8 cellular contexts compared by ENCODE assay signal in genomic region chr10:3887885-3888476, GRCh38.
DNase-seq lines count a peak whose midpoint lies in the region; ATAC-seq and TF ChIP-seq lines count a peak whose summit lies in the region.

No MANE protein-coding gene starts in this region.

- H4K20me1 ChIP-seq in OCI-LY3 (ENCODE audit: insufficient read depth, low read length) = no peaks in the 10 kb centered on the region

- no peak for TF ChIP-seq CTCF in OCI-LY3 (IDR thresholded peaks at IDR 0.05; ENCODE audit: low read depth, low read length)

- H3K9ac ChIP-seq in OCI-LY3 (ENCODE audit: low read length) (peak overlapping the region; percentile 45; the same call in 1 of the 2 replicates), adipocyte (ENCODE audit: low read length) (peak overlapping the region; percentile 78)

- no peaks in the 10 kb centered on the region for H3K79me2 ChIP-seq in OCI-LY3 (ENCODE audit: low read length)

- H3K4me1 ChIP-seq in OCI-LY3 (ENCODE audit: low read length) (peaks cover 24% of the 10 kb centered on the region), adipocyte (ENCODE audit: control insufficient read depth, insufficient read depth, low read length) (peaks cover 27% of the 10 kb centered on the region)

- H3K4me2 ChIP-seq in OCI-LY3 (ENCODE audit: low read length) = peak overlapping the region; percentile 66

- no peaks in the 10 kb centered on the region for H3K9me3 ChIP-seq in OCI-LY3 (ENCODE audit: insufficient read depth, low read length)
- no peaks in the 10 kb centered on the region for H3K9me3 ChIP-seq in adipocyte (ENCODE audit: control insufficient read depth, low read length)

- 0 out of 2 replicates have a peak overlapping the region, but pooled peaks have one; percentile 26 for H3K27ac ChIP-seq in OCI-LY3 (ENCODE audit: low read length)

- H3K36me3 ChIP-seq in OCI-LY3 (replicated peaks; ENCODE audit: low read depth, low read length) = no peaks in the 10 kb centered on the region
- no peaks in the 10 kb centered on the region for H3K36me3 ChIP-seq in adipocyte (ENCODE audit: control insufficient read depth, insufficient read depth, low read length, severe bottlenecking)

- peak; percentile 67 for ATAC-seq in GM21825 (IDR thresholded peaks at IDR 0.05; ENCODE audit: unreplicated experiment)

- H2AFZ ChIP-seq in OCI-LY3 (ENCODE audit: low read depth, low read length) = peak overlapping the region; percentile 35

- H3K4me3 ChIP-seq in OCI-LY3 (ENCODE audit: low read length) (peak overlapping the region; percentile 38), adipocyte (ENCODE audit: low read length) (peak overlapping the region; percentile 64)

- DNase-seq in Daoy (ENCODE audit: low read depth) (peak; percentile 89), adipocyte (ENCODE audit: low read depth) (peak; percentile 90), kidney glomerular epithelial cell (lab: John Stamatoyannopoulos, UW) (peak; percentile 97), NCI-H526 treated with DMSO at 0.1 percent for 48 hours (lab: John Stamatoyannopoulos, UW) (no peak), NCI-H510A treated with DMSO at 0.1 percent for 48 hours (lab: John Stamatoyannopoulos, UW) (no peak)
- DNase-seq in stimulated activated CD4-positive, alpha-beta T cell treated with anti-CD3 and anti-CD28 coated beads, TNF-alpha, amount 100 ng/mL, for 4 hours (ENCODE audit: low read depth in 3 of 3) = peak in 2 of 3 experiments; percentile 21 to 44

- no peaks in the 10 kb centered on the region for H3K27me3 ChIP-seq in OCI-LY3 (ENCODE audit: low read depth, low read length)
- no peaks in the 10 kb centered on the region for H3K27me3 ChIP-seq in adipocyte (replicated peaks; ENCODE audit: control insufficient read depth, insufficient read depth, low read length)

Comparison
In these comparisons a context has a peak if more than half of its experiments do, and no peak if none do; other contexts are left out.
1. DNase-seq: peak in Daoy (single experiment), adipocyte (single experiment), kidney glomerular epithelial cell (single experiment) and stimulated activated CD4-positive, alpha-beta T cell treated with anti-CD3 and anti-CD28 coated beads, TNF-alpha, amount 100 ng/mL, for 4 hours (2 of 3); none in NCI-H526 treated with DMSO at 0.1 percent for 48 hours (single experiment) and NCI-H510A treated with DMSO at 0.1 percent for 48 hours (single experiment).